ENCODE assay signal across 14 cellular contexts in genomic region chr19:33377586-33378475, GRCh38. TPM values are rescaled to one million over a fixed set of nuclear protein-coding genes. Genes with fewer than 3 reads are reported as not detected.
A peak's percentile ranks its signal among the peaks of the same experiment; 100 is the strongest.
DNase-seq lines count a peak whose midpoint lies in the region; ATAC-seq and TF ChIP-seq lines count a peak whose summit lies in the region.
"Had no signal": no experiment of that assay in that cellular context is flagged by ENCODE, and none has a peak within 500 bp of the region (broad histone marks: within the 10 kb centered on the region; RNA-seq: fewer than 3 reads in every experiment).

No MANE protein-coding gene starts in this region.

- H3K27me3 ChIP-seq in foreskin keratinocyte = no peaks in the 10 kb centered on the region
- H3K27me3 ChIP-seq: heart left ventricle, ovary had no signal

- DNase-seq in GM03348 (ENCODE audit: low spot score) (peak; percentile 17), SK-N-MC (ENCODE audit: low read depth, low spot score) (no peak), foreskin keratinocyte (no peak), dedifferentiated amniotic fluid mesenchymal stem cell (ENCODE audit: extremely low spot score) (no peak), activated gamma-delta T cell (lab: John Stamatoyannopoulos, UW) (no peak)
- DNase-seq: CD8-positive, alpha-beta memory T cell; heart left ventricle; ovary; stimulated activated CD4-positive, alpha-beta T cell treated with anti-CD3 and anti-CD28 coated beads, Interleukin-2, amount 100 ng/mL, for 24 hours; stimulated activated naive B cell treated with anti-CD40 and anti-IgM and Interleukin-4, amounts not matched to agents 10 μg/mL and 1 μg/mL and 100 μg/mL, for 72 hours had no signal

- TF ChIP-seq CTCF in foreskin keratinocyte (conservative IDR thresholded peaks at IDR 0.05) = no peak

- H3K4me1 ChIP-seq in foreskin keratinocyte = peaks cover 24% of the 10 kb centered on the region

- H3K9me3 ChIP-seq in SK-N-MC (ENCODE audit: low read depth, low read length) = no peaks in the 10 kb centered on the region
- H3K9me3 ChIP-seq: heart left ventricle, ovary had no signal

- H3K36me3 ChIP-seq in SK-N-MC (ENCODE audit: insufficient read depth, low read length) = peaks cover 48% of the 10 kb centered on the region
- H3K36me3 ChIP-seq: ovary had no signal

- ATAC-seq in foreskin keratinocyte (no peak), HG03469 (IDR thresholded peaks at IDR 0.05; ENCODE audit: unreplicated experiment) (no peak)
- ATAC-seq: heart left ventricle; Panc1; stimulated activated naive B cell treated with anti-CD40 and anti-IgM and Interleukin-4, amounts not matched to agents 10 μg/mL and 1 μg/mL and 100 μg/mL, for 72 hours had no signal

- 0 out of 2 replicates have a peak overlapping the region, but pooled peaks have one; percentile 17 for H3K27ac ChIP-seq in SK-N-MC
- peak overlapping the region; percentile 63 for H3K27ac ChIP-seq in foreskin keratinocyte
- H3K27ac ChIP-seq in skin epidermis = peak overlapping the region in 17 of 21 experiments; percentile 0 to 96 (median 55)
- H3K27ac ChIP-seq: ovary had no signal

- H3K9ac ChIP-seq in SK-N-MC (ENCODE audit: insufficient read length) = no peak overlapping the region

- H3K4me3 ChIP-seq in SK-N-MC (no peak overlapping the region), skin epidermis (no peak overlapping the region)
- H3K4me3 ChIP-seq: heart left ventricle, lung, ovary had no signal

RNA-seq across cellular contexts. Expression of gene CEBPG, which starts 4.3 kb away (rescaled TPM):
- 32.2 and 35.3 TPM in 2 replicates for total RNA-seq in foreskin keratinocyte
- polyA plus RNA-seq in foreskin keratinocyte = 19.1 and 19.3 TPM in 2 replicates
